Comparison of ENCODE assay signal across 5 cellular contexts in genomic region chr19:52829866-52830265, GRCh38. TPM values are rescaled to one million over a fixed set of nuclear protein-coding genes. Genes with fewer than 3 reads are reported as not detected.
A peak's percentile ranks its signal among the peaks of the same experiment; 100 is the strongest.
DNase-seq lines count a peak whose midpoint lies in the region; ATAC-seq, FAIRE-seq and TF ChIP-seq lines count a peak whose summit lies in the region.
"Not testable (repeated sequence)": the region's sequence is repeated elsewhere in the genome, so short reads cannot be mapped to it uniquely, and the experiment has no call there.
"Had no signal": no experiment of that assay in that cellular context is flagged by ENCODE, and none has a peak within 500 bp of the region (broad histone marks: within the 10 kb centered on the region; RNA-seq: fewer than 3 reads in every experiment).

No MANE protein-coding gene starts in this region.

- WGBS in endodermal cell (ENCODE audit: insufficient coverage in 1 of 2, insufficient read length in 1 of 2), 2 experiments = 74 to 80% methylated on average over 7 of the region's 7 CpGs
- WGBS in HepG2 (ENCODE audit: low lambda C conversion rate) = 69% methylated on average over 6 of the region's 7 CpGs
- no CpG with 5 or more reads among the region's 7 CpGs for WGBS in trophoblast cell (ENCODE audit: extremely low coverage, insufficient coverage, insufficient read length)

- not testable (repeated sequence) for H3K36me3 ChIP-seq in bronchial epithelial cell (ENCODE audit: control insufficient read depth, insufficient read depth, low read length); endodermal cell (ENCODE audit: control insufficient read depth, insufficient read depth, low read length); HepG2 (replicated peaks in 1 of 2; ENCODE audit: control insufficient read depth in 1 of 2, insufficient read depth in 2 of 2, low read length in 2 of 2); trophoblast cell (ENCODE audit: control insufficient read depth in 1 of 2, insufficient read depth in 2 of 2, low read length in 2 of 2)

- not testable (repeated sequence) for H2BK5ac ChIP-seq in trophoblast cell (ENCODE audit: low read depth, low read length, poor library complexity)

- H3K18ac ChIP-seq in trophoblast cell (ENCODE audit: low read length) = not testable (repeated sequence)

- not testable (repeated sequence) for H3K4me1 Mint-ChIP-seq in endodermal cell

- H3K36me3 Mint-ChIP-seq in endodermal cell (ENCODE audit: low read depth) = not testable (repeated sequence)

- not testable (repeated sequence) for H3K23ac ChIP-seq in trophoblast cell (ENCODE audit: low read length)

- H4K8ac ChIP-seq in trophoblast cell (ENCODE audit: low read depth, low read length) = not testable (repeated sequence)

- not testable (repeated sequence) for TF ChIP-seq CTCF in bronchial epithelial cell (IDR thresholded peaks at IDR 0.05; ENCODE audit: insufficient read depth, low read length, severe bottlenecking); endodermal cell (conservative IDR thresholded peaks at IDR 0.05); HepG2 (CRISPR knock-in tag; IDR thresholded peaks at IDR 0.05)

- H3K27ac ChIP-seq in endodermal cell (ENCODE audit: low read depth, low read length); trophoblast cell (ENCODE audit: low read depth, low read length): not testable (repeated sequence)
- peak overlapping the region; percentile 52 for H3K27ac ChIP-seq in HepG2 (ENCODE audit: extremely low read length, insufficient read depth, low read length)

- H4K12ac ChIP-seq in trophoblast cell (ENCODE audit: low read depth, low read length) = not testable (repeated sequence)

- H3K27me3 Mint-ChIP-seq in endodermal cell (ENCODE audit: insufficient read depth) = not testable (repeated sequence)

- H3K79me2 ChIP-seq in HepG2 (ENCODE audit: insufficient read depth, low read length); trophoblast cell (ENCODE audit: control insufficient read depth, insufficient read depth, low read length, poor library complexity): not testable (repeated sequence)

- not testable (repeated sequence) for H3K9ac ChIP-seq in endodermal cell (ENCODE audit: extremely low read depth, low read length, poor library complexity, severe bottlenecking); HepG2 (ENCODE audit: insufficient read depth, low read depth, low read length); trophoblast cell (ENCODE audit: low read length)

- not testable (repeated sequence) for H4K20me1 ChIP-seq in HepG2 (ENCODE audit: insufficient read depth, low read length)

- TF ChIP-seq EP300 in HepG2 (IDR thresholded peaks at IDR 0.05; ENCODE audit: low read depth in 2 of 2, low read length in 2 of 2); HepG2 (CRISPR knock-in tag; IDR thresholded peaks at IDR 0.05; ENCODE audit: borderline replicate concordance): not testable (repeated sequence)

- H3K14ac ChIP-seq in trophoblast cell (ENCODE audit: low read length) = not testable (repeated sequence)

- TF ChIP-seq POLR2A in HepG2 (IDR thresholded peaks at IDR 0.05; ENCODE audit: insufficient read depth in 1 of 2, low read depth in 2 of 2, low read length in 2 of 2) = not testable (repeated sequence)

- not testable (repeated sequence) for DNase-seq in bronchial epithelial cell (ENCODE audit: low read depth); endodermal cell; HepG2 (ENCODE audit: low spot score)
- peak; percentile 47 to 74 for DNase-seq in trophoblast cell

- H3K4me3 ChIP-seq in bronchial epithelial cell (ENCODE audit: low read depth, low read length); endodermal cell (ENCODE audit: low read length); HepG2 (replicated peaks in 1 of 3; ENCODE audit: insufficient read depth in 1 of 3, low read depth in 2 of 3, low read length in 3 of 3); trophoblast cell (ENCODE audit: low read depth, low read length): not testable (repeated sequence)

- POLR2A ChIA-PET in HepG2 (lab: Yijun Ruan, JAX) = not testable (repeated sequence)

- CTCF ChIA-PET in HepG2 (lab: Yijun Ruan, JAX; ENCODE audit: low intra/inter-chr PET ratio, low total read pairs) = not testable (repeated sequence)

- not testable (repeated sequence) for H2AK5ac ChIP-seq in trophoblast cell (ENCODE audit: low read length)

- not testable (repeated sequence) for H2AFZ ChIP-seq in HepG2 (ENCODE audit: low read length); trophoblast cell (ENCODE audit: insufficient read depth, low read length, poor library complexity)

- FAIRE-seq in bronchial epithelial cell (lab: Jason Lieb, UNC) = peak; percentile 43
- not testable (repeated sequence) for FAIRE-seq in HepG2 (lab: Jason Lieb, UNC)

- not testable (repeated sequence) for H3K4me3 Mint-ChIP-seq in endodermal cell

- intact Hi-C loops in HepG2 (cut with micrococcal nuclease; ENCODE audit: unreplicated experiment) = not testable (repeated sequence)

- not testable (repeated sequence) for H4K91ac ChIP-seq in trophoblast cell (ENCODE audit: low read depth, low read length)

- H3K4me1 ChIP-seq in endodermal cell (ENCODE audit: control insufficient read depth, insufficient read depth, low read length); trophoblast cell (ENCODE audit: control insufficient read depth in 1 of 2, insufficient read depth in 2 of 2, low read length in 2 of 2): not testable (repeated sequence)
- peaks cover 15% of the 10 kb centered on the region for H3K4me1 ChIP-seq in HepG2 (ENCODE audit: insufficient read depth, low read length)

- not testable (repeated sequence) for TF ChIP-seq RAD21 in HepG2 (CRISPR knock-in tag; IDR thresholded peaks at IDR 0.05)

- not testable (repeated sequence) for H3K4ac ChIP-seq in trophoblast cell (ENCODE audit: low read depth, low read length)

- H2BK12ac ChIP-seq in trophoblast cell (ENCODE audit: low read length) = not testable (repeated sequence)

- H3K79me1 ChIP-seq in trophoblast cell (ENCODE audit: low read length) = not testable (repeated sequence)

- not testable (repeated sequence) for ATAC-seq in HepG2

- not testable (repeated sequence) for H3K4me2 ChIP-seq in HepG2 (ENCODE audit: low read depth, low read length); trophoblast cell (ENCODE audit: low read length)

- H3K27me3 ChIP-seq in bronchial epithelial cell (ENCODE audit: control insufficient read depth, insufficient read depth, low read length); endodermal cell (ENCODE audit: control insufficient read depth, insufficient read depth, low read length, poor library complexity, severe bottlenecking); HepG2 (ENCODE audit: control insufficient read depth in 1 of 2, insufficient read depth in 2 of 2, low read length in 2 of 2); trophoblast cell (ENCODE audit: insufficient read depth, low read length): not testable (repeated sequence)

- not testable (repeated sequence) for H3K9me3 Mint-ChIP-seq in endodermal cell

- not testable (repeated sequence) for H3K9me3 ChIP-seq in endodermal cell (ENCODE audit: control insufficient read depth, low read length); trophoblast cell (ENCODE audit: insufficient read depth, low read depth, low read length)
- peaks cover 31% of the 10 kb centered on the region for H3K9me3 ChIP-seq in HepG2 (ENCODE audit: low read length)

- peak overlapping the region; percentile 12 for H3K27ac Mint-ChIP-seq in endodermal cell

- in situ Hi-C loops in HepG2 (cut with HindIII; ENCODE audit: extremely low pct_ligation_motif_present, low pct_unique_long_range_greater_than_20kb) = not testable (repeated sequence)

- not testable (repeated sequence) for BruUV-seq in HepG2 (replicated peaks; lab: Mats Ljungman, UMichigan)

- not testable (repeated sequence) for H2BK120ac ChIP-seq in trophoblast cell (ENCODE audit: insufficient read depth, low read length, poor library complexity)

RNA-seq across cellular contexts. Expression of gene ZNF28, which starts 8.4 kb away (rescaled TPM):
- 30.3 and 44.4 TPM in 2 replicates for total RNA-seq in bronchial epithelial cell
- 10 to 100 TPM; 50.4 to 52.2 TPM for total RNA-seq in endodermal cell
- polyA plus RNA-seq in endodermal cell (2013, experiment 1 of 2) = 14.5 TPM
- 16.6 TPM for polyA plus RNA-seq in endodermal cell (2013, experiment 2 of 2)
- 16.0 and 20.0 TPM in 2 replicates for total RNA-seq in HepG2 (2016; rRNA removed; fragmentation: Illumina TruSeq; extraction: Trizol)
- total RNA-seq in HepG2 (2016; cell fraction: cytosol; rRNA removed; fragmentation: Illumina TruSeq; extraction: Trizol; ENCODE audit: low read depth) = 2.8 and 6.6 TPM in 2 replicates
- 14.5 and 21.3 TPM in 2 replicates for total RNA-seq in HepG2 (2016; cell fraction: insoluble cytoplasmic fraction; rRNA removed; fragmentation: Illumina TruSeq; extraction: Trizol)
- 4.3 and 6.9 TPM in 2 replicates for total RNA-seq in HepG2 (2016; cell fraction: membrane; rRNA removed; fragmentation: Illumina TruSeq; extraction: Trizol)
- 5.6 and 7.5 TPM in 2 replicates for total RNA-seq in HepG2 (2016; cell fraction: nucleus; rRNA removed; fragmentation: Illumina TruSeq; extraction: Trizol)
- 5.0 and 5.9 TPM in 2 replicates for polyA plus RNA-seq in HepG2 (2011; rRNA removed)
- polyA plus RNA-seq in HepG2 (2011; cell fraction: cytosol; rRNA removed) = 2.6 and 4.9 TPM in 2 replicates
- 1.5 and 2.5 TPM in 2 replicates for polyA plus RNA-seq in HepG2 (2011; cell fraction: nucleus; rRNA removed)
- 4.0 and 5.4 TPM in 2 replicates for polyA plus RNA-seq in HepG2 (2012)
- polyA plus RNA-seq in HepG2 (2016; cell fraction: cytosol; fragmentation: Illumina TruSeq; extraction: Trizol; ENCODE audit: low read depth) = 6.4 and 6.5 TPM in 2 replicates
- 9.5 and 12.4 TPM in 2 replicates for polyA plus RNA-seq in HepG2 (2016; cell fraction: insoluble cytoplasmic fraction; fragmentation: Illumina TruSeq; extraction: Trizol; ENCODE audit: low read depth)
- 2.9 and 4.3 TPM in 2 replicates for polyA plus RNA-seq in HepG2 (2016; cell fraction: membrane; fragmentation: Illumina TruSeq; extraction: Trizol; ENCODE audit: low read depth)
- polyA plus RNA-seq in HepG2 (2016; cell fraction: nucleus; fragmentation: Illumina TruSeq; extraction: Trizol; ENCODE audit: insufficient read depth, low read depth) = 4.1 and 6.4 TPM in 2 replicates
- 3.9 and 9.0 TPM in 2 replicates for polyA minus RNA-seq in HepG2 (2011; rRNA and poly(A)+ RNA removed; ENCODE audit: low replicate concordance)
- 7.0 and 9.2 TPM in 2 replicates for polyA minus RNA-seq in HepG2 (2011; cell fraction: cytosol; rRNA and poly(A)+ RNA removed)
- polyA minus RNA-seq in HepG2 (2011; cell fraction: nucleus; rRNA and poly(A)+ RNA removed) = 3.7 and 9.4 TPM in 2 replicates
- 29.0 and 29.8 TPM in 2 replicates for polyA plus RNA-seq in trophoblast cell (2013)

RNA-seq across cellular contexts. Expression of gene ZNF468, which starts 27.6 kb away (rescaled TPM):
- total RNA-seq in bronchial epithelial cell (86.9 and 132 TPM in 2 replicates), endodermal cell (10 to 100 TPM; 46.2 to 50.0 TPM), HepG2 (2016; rRNA removed; fragmentation: Illumina TruSeq; extraction: Trizol) (19.7 and 31.0 TPM in 2 replicates)
- polyA plus RNA-seq in endodermal cell (2013, experiment 1 of 2) = 20.4 TPM
- 21.4 TPM for polyA plus RNA-seq in endodermal cell (2013, experiment 2 of 2)
- total RNA-seq in HepG2 (2016; cell fraction: cytosol; rRNA removed; fragmentation: Illumina TruSeq; extraction: Trizol; ENCODE audit: low read depth) = 1.5 and 2.6 TPM in 2 replicates
- 20.6 and 28.1 TPM in 2 replicates for total RNA-seq in HepG2 (2016; cell fraction: insoluble cytoplasmic fraction; rRNA removed; fragmentation: Illumina TruSeq; extraction: Trizol)
- total RNA-seq in HepG2 (2016; cell fraction: membrane; rRNA removed; fragmentation: Illumina TruSeq; extraction: Trizol) = 6.6 and 8.6 TPM in 2 replicates
- total RNA-seq in HepG2 (2016; cell fraction: nucleus; rRNA removed; fragmentation: Illumina TruSeq; extraction: Trizol) = 11.5 and 12.6 TPM in 2 replicates
- polyA plus RNA-seq in HepG2 (2011; rRNA removed) = 8.0 and 9.4 TPM in 2 replicates
- 5.2 and 9.3 TPM in 2 replicates for polyA plus RNA-seq in HepG2 (2011; cell fraction: cytosol; rRNA removed)
- polyA plus RNA-seq in HepG2 (2011; cell fraction: nucleus; rRNA removed) = 3.8 and 5.4 TPM in 2 replicates
- 5.8 and 7.4 TPM in 2 replicates for polyA plus RNA-seq in HepG2 (2012)
- polyA plus RNA-seq in HepG2 (2016; cell fraction: cytosol; fragmentation: Illumina TruSeq; extraction: Trizol; ENCODE audit: low read depth) = 0.75 and 0.91 TPM in 2 replicates
- polyA plus RNA-seq in HepG2 (2016; cell fraction: insoluble cytoplasmic fraction; fragmentation: Illumina TruSeq; extraction: Trizol; ENCODE audit: low read depth) = 16.4 and 17.4 TPM in 2 replicates
- polyA plus RNA-seq in HepG2 (2016; cell fraction: membrane; fragmentation: Illumina TruSeq; extraction: Trizol; ENCODE audit: low read depth) = 2.8 and 2.9 TPM in 2 replicates
- polyA plus RNA-seq in HepG2 (2016; cell fraction: nucleus; fragmentation: Illumina TruSeq; extraction: Trizol; ENCODE audit: insufficient read depth, low read depth) = 9.8 and 10.1 TPM in 2 replicates
- polyA minus RNA-seq in HepG2 (2011; rRNA and poly(A)+ RNA removed; ENCODE audit: low replicate concordance) = 22.2 and 24.2 TPM in 2 replicates
- polyA minus RNA-seq in HepG2 (2011; cell fraction: cytosol; rRNA and poly(A)+ RNA removed) = 8.2 and 9.0 TPM in 2 replicates
- 14.0 and 19.3 TPM in 2 replicates for polyA minus RNA-seq in HepG2 (2011; cell fraction: nucleus; rRNA and poly(A)+ RNA removed)
- 39.1 and 41.5 TPM in 2 replicates for polyA plus RNA-seq in trophoblast cell (2013)

RNA-seq across cellular contexts. Expression of gene ZNF600, which starts 43.3 kb away (rescaled TPM):
- total RNA-seq in bronchial epithelial cell (9.1 and 10.0 TPM in 2 replicates), endodermal cell (10 to 100 TPM; 26.2 to 32.3 TPM), HepG2 (2016; rRNA removed; fragmentation: Illumina TruSeq; extraction: Trizol) (14.5 and 16.4 TPM in 2 replicates)
- 6.1 TPM for polyA plus RNA-seq in endodermal cell (2013, experiment 1 of 2)
- polyA plus RNA-seq in endodermal cell (2013, experiment 2 of 2) = 6.4 TPM
- total RNA-seq in HepG2 (2016; cell fraction: cytosol; rRNA removed; fragmentation: Illumina TruSeq; extraction: Trizol; ENCODE audit: low read depth) = 2.6 and 3.6 TPM in 2 replicates
- total RNA-seq in HepG2 (2016; cell fraction: insoluble cytoplasmic fraction; rRNA removed; fragmentation: Illumina TruSeq; extraction: Trizol) = 17.0 and 18.8 TPM in 2 replicates
- total RNA-seq in HepG2 (2016; cell fraction: membrane; rRNA removed; fragmentation: Illumina TruSeq; extraction: Trizol) = 5.2 and 6.4 TPM in 2 replicates
- 22.8 and 32.1 TPM in 2 replicates for total RNA-seq in HepG2 (2016; cell fraction: nucleus; rRNA removed; fragmentation: Illumina TruSeq; extraction: Trizol)
- 15.0 and 16.7 TPM in 2 replicates for polyA plus RNA-seq in HepG2 (2011; rRNA removed)
- 6.2 and 6.7 TPM in 2 replicates for polyA plus RNA-seq in HepG2 (2011; cell fraction: cytosol; rRNA removed)
- 56.8 and 62.3 TPM in 2 replicates for polyA plus RNA-seq in HepG2 (2011; cell fraction: nucleus; rRNA removed)
- polyA plus RNA-seq in HepG2 (2012) = 8.8 and 8.9 TPM in 2 replicates
- 1.7 and 2.6 TPM in 2 replicates for polyA plus RNA-seq in HepG2 (2016; cell fraction: cytosol; fragmentation: Illumina TruSeq; extraction: Trizol; ENCODE audit: low read depth)
- 11.3 and 12.7 TPM in 2 replicates for polyA plus RNA-seq in HepG2 (2016; cell fraction: insoluble cytoplasmic fraction; fragmentation: Illumina TruSeq; extraction: Trizol; ENCODE audit: low read depth)
- polyA plus RNA-seq in HepG2 (2016; cell fraction: membrane; fragmentation: Illumina TruSeq; extraction: Trizol; ENCODE audit: low read depth) = 3.1 and 4.1 TPM in 2 replicates
- polyA plus RNA-seq in HepG2 (2016; cell fraction: nucleus; fragmentation: Illumina TruSeq; extraction: Trizol; ENCODE audit: insufficient read depth, low read depth) = 49.1 and 51.2 TPM in 2 replicates
- polyA minus RNA-seq in HepG2 (2011; rRNA and poly(A)+ RNA removed; ENCODE audit: low replicate concordance) = 9.3 and 12.8 TPM in 2 replicates
- polyA minus RNA-seq in HepG2 (2011; cell fraction: cytosol; rRNA and poly(A)+ RNA removed) = 5.8 and 6.9 TPM in 2 replicates
- polyA minus RNA-seq in HepG2 (2011; cell fraction: nucleus; rRNA and poly(A)+ RNA removed) = 29.9 and 56.4 TPM in 2 replicates
- 32.8 and 38.7 TPM in 2 replicates for polyA plus RNA-seq in trophoblast cell (2013)
- total RNA-seq: A172 had no signal
